In the genomic region with DNA sequence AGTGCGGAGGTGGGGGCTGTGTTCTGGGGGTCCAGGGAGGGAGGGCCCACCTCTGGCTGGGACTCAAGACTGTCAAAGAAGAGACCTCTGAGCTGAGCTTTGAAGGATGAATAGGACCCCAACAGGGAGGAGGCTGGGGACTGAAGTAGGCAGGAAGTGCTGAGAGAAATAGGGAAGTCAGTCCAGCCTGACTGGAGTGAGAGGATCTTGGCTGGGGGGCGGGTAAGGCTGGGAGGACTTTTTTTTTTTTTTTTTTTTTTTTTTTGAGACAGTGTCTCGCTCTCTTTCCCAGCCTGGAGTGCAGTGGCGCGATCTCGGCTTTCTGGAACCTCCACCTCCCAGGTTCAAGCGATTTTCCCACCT, we compare ENCODE assay signal across 1 cellular context.
TF ChIP-seq lines count a peak whose summit lies in the region.

No MANE protein-coding gene starts in this region.

TF ChIP-seq in H1, 55 proteins besides CTCF, POLR2A, EP300 and RAD21:
- TF ChIP-seq RXRA (IDR thresholded peaks at IDR 0.05; ENCODE audit: insufficient read depth, low read depth, low read length) (no peak), BRCA1 (IDR thresholded peaks at IDR 0.05; ENCODE audit: low read depth, low read length) (no peak), SAP30 (IDR thresholded peaks at IDR 0.05; ENCODE audit: insufficient read depth, insufficient replicate concordance, low read length) (no peak), RNF2 (IDR thresholded peaks at IDR 0.05; ENCODE audit: borderline replicate concordance, low read depth, low read length, missing control alignments, poor library complexity, severe bottlenecking) (no peak), TBP (IDR thresholded peaks at IDR 0.05; ENCODE audit: low read depth, low read length) (no peak)
